In the genomic region with DNA sequence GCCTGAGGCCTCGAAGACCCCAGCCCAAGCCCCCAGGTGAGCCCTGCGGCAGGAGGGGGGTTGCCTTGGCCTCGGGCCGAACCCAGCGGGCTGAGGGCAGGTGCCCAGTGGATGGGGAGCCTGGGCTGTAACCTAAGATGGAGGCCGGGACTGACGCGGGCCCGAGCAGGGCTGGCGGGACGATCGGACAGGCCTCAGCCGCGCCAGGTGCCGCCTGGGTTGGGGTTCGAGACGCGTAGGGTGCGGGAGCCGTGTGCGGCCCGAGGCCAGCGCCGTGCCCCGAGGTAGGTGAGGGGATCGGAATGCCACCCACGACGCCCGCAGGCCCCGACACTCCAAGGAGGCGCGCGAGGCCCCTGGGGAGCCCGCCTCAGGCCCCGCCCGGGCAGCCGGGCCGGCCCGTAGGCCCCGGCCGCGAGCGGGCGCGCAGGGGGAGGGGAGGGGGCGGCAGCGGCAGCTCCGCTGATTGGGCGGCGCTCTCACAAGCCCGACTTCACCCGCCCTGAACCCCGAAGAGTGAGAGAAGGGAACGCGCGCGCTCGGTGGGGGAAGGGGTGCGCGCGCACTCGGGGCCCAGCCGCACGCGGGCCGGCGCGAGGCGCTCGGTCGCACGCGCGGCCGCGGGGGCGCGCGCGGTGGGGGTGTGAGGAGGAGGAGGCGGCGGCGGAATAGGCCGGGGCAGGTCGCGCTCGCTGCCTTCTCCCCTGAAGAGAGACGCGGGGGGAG, we compare ENCODE assay signal across 8 cellular contexts. TPM values are rescaled to one million over a fixed set of nuclear protein-coding genes. Genes with fewer than 3 reads are reported as not detected.
DNase-seq lines count a peak whose midpoint lies in the region; ATAC-seq and TF ChIP-seq lines count a peak whose summit lies in the region.

Gene NSD1, plus strand, starts transcription at position 655 of the 726 bp plus-strand sequence. CDS start 1,331 bp downstream, outside the sequence.

- 1% methylated on average over 88 of the region's 89 CpGs for whole genome bisulfite sequencing in right cardiac atrium

- H3K4me3 ChIP-seq in KMS-11 (IDR thresholded peaks at IDR 0.05; ENCODE audit: insufficient read depth, low read depth, low read length): no peak within 1 kb of the TSS
- H3K4me3 ChIP-seq in right cardiac atrium (ENCODE audit: low read length): peak within 1 kb of the TSS; percentile 81
- H3K4me3 ChIP-seq in rectal smooth muscle tissue (ENCODE audit: low read length): peak within 1 kb of the TSS; percentile 84
- peak within 1 kb of the TSS; percentile 63 to 64 for H3K4me3 ChIP-seq in uterus

- H3K36me3 ChIP-seq in KMS-11 (ENCODE audit: insufficient read depth): no peaks in the 10 kb centered on the region
- H3K36me3 ChIP-seq in rectal smooth muscle tissue (ENCODE audit: control insufficient read depth, insufficient read depth, low read length): no peaks in the 10 kb centered on the region
- H3K36me3 ChIP-seq in uterus: no peaks in the 10 kb centered on the region

- DNase-seq in EL: peak; percentile 91
- DNase-seq in T-helper 17 cell: peak; percentile 86 to 90 (median 88)
- peak; percentile 37 to 95 (median 90) for DNase-seq in anterior cingulate cortex (lab: John Stamatoyannopoulos, UW)
- peak; percentile 91 to 97 (median 97) for DNase-seq in right cardiac atrium
- DNase-seq in uterus: peak; percentile 89 to 94

- peaks cover 4% of the 10 kb centered on the region for H3K36me3 Mint-ChIP-seq in T-helper 17 cell (ENCODE audit: low read depth)

- H3K4me1 ChIP-seq in KMS-11 (ENCODE audit: low read depth, poor library complexity, severe bottlenecking) (peaks cover 26% of the 10 kb centered on the region), right cardiac atrium (ENCODE audit: control insufficient read depth, insufficient read depth, low read length) (peaks cover 9% of the 10 kb centered on the region), rectal smooth muscle tissue (ENCODE audit: control insufficient read depth, insufficient read depth, low read length) (peaks cover 29% of the 10 kb centered on the region), uterus (peaks cover 16 to 22% of the 10 kb centered on the region in 2 donors)

- peak within 1 kb of the TSS; percentile 91 for H3K4me2 ChIP-seq in KMS-11

- peaks cover 16% of the 10 kb centered on the region; the same call in 1 of the 2 replicates for H3K79me2 ChIP-seq in KMS-11 (ENCODE audit: insufficient read depth, low read depth)

- peak within 1 kb of the TSS; percentile 67 for H2AFZ ChIP-seq in KMS-11 (ENCODE audit: low read depth)

- H3K9me3 ChIP-seq in T-helper 17 cell (ENCODE audit: control insufficient read depth, low read length, poor library complexity, severe bottlenecking) (no peaks in the 10 kb centered on the region), right cardiac atrium (ENCODE audit: control insufficient read depth, low read length) (no peaks in the 10 kb centered on the region), uterus (no peaks in the 10 kb centered on the region)

- H3K4me1 Mint-ChIP-seq in T-helper 17 cell: peaks cover 49% of the 10 kb centered on the region

- H3K27ac Mint-ChIP-seq in T-helper 17 cell: peak within 1 kb of the TSS; percentile 86

- no peaks in the 10 kb centered on the region for H3K27me3 Mint-ChIP-seq in T-helper 17 cell

- peak within 1 kb of the TSS; percentile 89 for H3K4me3 Mint-ChIP-seq in T-helper 17 cell

- TF ChIP-seq CTCF in KMS-11 (conservative IDR thresholded peaks at IDR 0.05; ENCODE audit: low read depth, low read length) (no peak), uterus (IDR thresholded peaks at IDR 0.05) (peak in 1 of 4 experiments; percentile 16)

- ATAC-seq in GM21619 (IDR thresholded peaks at IDR 0.05; ENCODE audit: unreplicated experiment) (peak; percentile 54), T-helper 17 cell (peak; percentile 74), right cardiac atrium (peak; percentile 87 to 89)

- intact Hi-C loops in right cardiac atrium (cut with DNase I): no loop called here
- intact Hi-C loops in uterus (cut with DNase I; ENCODE audit: low total_unique reads): no loop called here

- H4K20me1 ChIP-seq in KMS-11 (ENCODE audit: insufficient read depth): no peaks in the 10 kb centered on the region

- peak; percentile 36 to 78 for TF ChIP-seq POLR2A in uterus (IDR thresholded peaks at IDR 0.05)

- H3K9ac ChIP-seq in KMS-11: peak within 1 kb of the TSS; percentile 92
- H3K9ac ChIP-seq in rectal smooth muscle tissue (ENCODE audit: low read length): peak within 1 kb of the TSS; percentile 35

- H3K27me3 ChIP-seq in KMS-11 (ENCODE audit: insufficient read depth, low read depth) (no peaks in the 10 kb centered on the region), right cardiac atrium (ENCODE audit: control insufficient read depth, insufficient read depth) (no peaks in the 10 kb centered on the region), rectal smooth muscle tissue (ENCODE audit: control insufficient read depth, insufficient read depth, low read length) (no peaks in the 10 kb centered on the region), uterus (no peaks in the 10 kb centered on the region)

- H3K27ac ChIP-seq in KMS-11 (peak within 1 kb of the TSS; percentile 48), right cardiac atrium (ENCODE audit: low read length) (peak within 1 kb of the TSS; percentile 77), rectal smooth muscle tissue (ENCODE audit: low read depth, low read length) (peak within 1 kb of the TSS; percentile 93), uterus (peak within 1 kb of the TSS; percentile 92 to 99)

RNA-seq across cellular contexts. Expression of gene NSD1, which starts in this region (rescaled TPM):
- total RNA-seq in T-helper 17 cell: 100 to 1,000 TPM; 103 TPM
- total RNA-seq in right cardiac atrium: 10 to 100 TPM; 44.1 to 55.5 (median 50.6) TPM
- polyA plus RNA-seq in right cardiac atrium: 10.0 TPM
- total RNA-seq in uterus: 100 to 1,000 TPM in 2 of 4 donors, 10 to 100 TPM in 2; 24.1 to 132 (median 64.6) TPM
